In genomic region chr15:85582076-85582718, GRCh38 we compare ENCODE assay signal across 8 cellular contexts.
DNase-seq lines count a peak whose midpoint lies in the region; ATAC-seq, FAIRE-seq and TF ChIP-seq lines count a peak whose summit lies in the region.

No MANE protein-coding gene starts in this region.

- H4K20me1 ChIP-seq in astrocyte (ENCODE audit: insufficient read depth, low read length) = peaks cover 46% of the 10 kb centered on the region

- TF ChIP-seq CTCF in astrocyte (IDR thresholded peaks at IDR 0.05; ENCODE audit: insufficient read depth, low read depth, low read length) = no peak

- peaks cover 17% of the 10 kb centered on the region for H3K36me3 ChIP-seq in astrocyte (ENCODE audit: insufficient read depth, low read length)

- H3K27ac ChIP-seq in astrocyte (ENCODE audit: low read depth, low read length) = no peak overlapping the region

- H3K4me3 ChIP-seq in astrocyte (ENCODE audit: insufficient read depth, low read depth, low read length) = no peak overlapping the region

- no peaks in the 10 kb centered on the region for H3K9me3 ChIP-seq in astrocyte (ENCODE audit: insufficient read depth, low read depth, low read length)

- no peak for DNase-seq in stimulated activated naive CD8-positive, alpha-beta T cell treated with anti-CD3 and anti-CD28 coated beads, Interleukin-15, Interleukin-2, amounts not matched to agents 100 U/mL and 50 U/mL, for 24 hours
- DNase-seq in astrocyte (ENCODE audit: low read depth) = peak; percentile 59
- DNase-seq in lung microvascular endothelial cell (ENCODE audit: low read depth in 2 of 2) = peak; percentile 55 to 82
- DNase-seq in HuH-7.5 (ENCODE audit: low spot score) = no peak
- no peak for DNase-seq in SW 1271 (lab: John Stamatoyannopoulos, UW)

- no peaks in the 10 kb centered on the region for H3K27me3 ChIP-seq in astrocyte (ENCODE audit: insufficient read depth, low read length)

- H3K79me2 ChIP-seq in astrocyte (ENCODE audit: insufficient read depth, low read length) = peaks cover 35% of the 10 kb centered on the region

- no peak overlapping the region for H3K4me2 ChIP-seq in astrocyte (ENCODE audit: low read length)

- no peaks in the 10 kb centered on the region for H3K9me3 Mint-ChIP-seq in stimulated activated naive CD8-positive, alpha-beta T cell treated with anti-CD3 and anti-CD28 coated beads, Interleukin-15, Interleukin-2, amounts not matched to agents 100 ng/mL and 50 ng/mL, for 24 hours
- no peaks in the 10 kb centered on the region for H3K9me3 Mint-ChIP-seq in astrocyte (ENCODE audit: unreplicated experiment)

- H3K36me3 Mint-ChIP-seq in stimulated activated naive CD8-positive, alpha-beta T cell treated with anti-CD3 and anti-CD28 coated beads, Interleukin-15, Interleukin-2, amounts not matched to agents 100 ng/mL and 50 ng/mL, for 24 hours (ENCODE audit: low read depth) = peaks cover 81% of the 10 kb centered on the region
- peaks cover 34% of the 10 kb centered on the region for H3K36me3 Mint-ChIP-seq in astrocyte (ENCODE audit: low read depth, unreplicated experiment)

- no peak overlapping the region for H3K9ac ChIP-seq in astrocyte (ENCODE audit: low read length)

- H3K4me1 ChIP-seq in astrocyte (ENCODE audit: insufficient read depth, low read length) = peaks cover 9% of the 10 kb centered on the region

- FAIRE-seq in astrocyte (lab: Jason Lieb, UNC) = no peak

- peaks cover 81% of the 10 kb centered on the region for H3K4me1 Mint-ChIP-seq in stimulated activated naive CD8-positive, alpha-beta T cell treated with anti-CD3 and anti-CD28 coated beads, Interleukin-15, Interleukin-2, amounts not matched to agents 100 ng/mL and 50 ng/mL, for 24 hours (ENCODE audit: low read depth)
- H3K4me1 Mint-ChIP-seq in astrocyte (ENCODE audit: low read depth, unreplicated experiment) = peaks cover 25% of the 10 kb centered on the region

- H2AFZ ChIP-seq in astrocyte (ENCODE audit: low read depth, low read length) = no peak overlapping the region

- no peaks in the 10 kb centered on the region for H3K27me3 Mint-ChIP-seq in stimulated activated naive CD8-positive, alpha-beta T cell treated with anti-CD3 and anti-CD28 coated beads, Interleukin-15, Interleukin-2, amounts not matched to agents 100 ng/mL and 50 ng/mL, for 24 hours
- no peaks in the 10 kb centered on the region for H3K27me3 Mint-ChIP-seq in astrocyte (ENCODE audit: low read depth, unreplicated experiment)

- peak overlapping the region; percentile 93 for H3K27ac Mint-ChIP-seq in stimulated activated naive CD8-positive, alpha-beta T cell treated with anti-CD3 and anti-CD28 coated beads, Interleukin-15, Interleukin-2, amounts not matched to agents 100 ng/mL and 50 ng/mL, for 24 hours
- H3K27ac Mint-ChIP-seq in astrocyte (ENCODE audit: unreplicated experiment) = no peak overlapping the region

- ATAC-seq in stimulated activated naive CD8-positive, alpha-beta T cell treated with anti-CD3 and anti-CD28 coated beads, Interleukin-15, Interleukin-2, amounts not matched to agents 100 U/mL and 50 U/mL, for 24 hours = no peak
- ATAC-seq in HG03571 (IDR thresholded peaks at IDR 0.05; ENCODE audit: unreplicated experiment) = peak; percentile 20
- ATAC-seq in HG02840 (IDR thresholded peaks at IDR 0.05; ENCODE audit: low FRiP score, unreplicated experiment) = no peak

- H3K4me3 Mint-ChIP-seq in stimulated activated naive CD8-positive, alpha-beta T cell treated with anti-CD3 and anti-CD28 coated beads, Interleukin-15, Interleukin-2, amounts not matched to agents 100 ng/mL and 50 ng/mL, for 24 hours = peak overlapping the region; percentile 86
- no peak overlapping the region for H3K4me3 Mint-ChIP-seq in astrocyte (ENCODE audit: unreplicated experiment)

Comparison
In these comparisons a context has a peak if more than half of its experiments do, and no peak if none do; other contexts are left out.
1. DNase-seq: peak in astrocyte (single experiment) and lung microvascular endothelial cell (2 of 2); none in stimulated activated naive CD8-positive, alpha-beta T cell treated with anti-CD3 and anti-CD28 coated beads, Interleukin-15, Interleukin-2, amounts not matched to agents 100 U/mL and 50 U/mL, for 24 hours (single experiment), HuH-7.5 (single experiment) and SW 1271 (0 of 2).